In genomic region chr20:51752343-51752951, GRCh38 we compare ENCODE assay signal across 10 cellular contexts. TPM values are rescaled to one million over a fixed set of nuclear protein-coding genes. Genes with fewer than 3 reads are reported as not detected.
DNase-seq lines count a peak whose midpoint lies in the region; ATAC-seq, FAIRE-seq and TF ChIP-seq lines count a peak whose summit lies in the region.
"Had no signal": no experiment of that assay in that cellular context is flagged by ENCODE, and none has a peak within 500 bp of the region (broad histone marks: within the 10 kb centered on the region; RNA-seq: fewer than 3 reads in every experiment).

No MANE protein-coding gene starts in this region.

- no peak overlapping the region for H3K4me3 Mint-ChIP-seq in astrocyte (ENCODE audit: unreplicated experiment)
- no peak overlapping the region for H3K4me3 Mint-ChIP-seq in activated naive CD8-positive, alpha-beta T cell treated with anti-CD3 and anti-CD28 coated beads, Interleukin-2, amount 50 U/mL, for 24 hours

- H3K9me3 Mint-ChIP-seq in astrocyte (ENCODE audit: unreplicated experiment): no peaks in the 10 kb centered on the region
- H3K9me3 Mint-ChIP-seq in activated naive CD8-positive, alpha-beta T cell treated with anti-CD3 and anti-CD28 coated beads, Interleukin-2, amount 50 U/mL, for 24 hours: no peaks in the 10 kb centered on the region

- no peaks in the 10 kb centered on the region for H3K36me3 ChIP-seq in astrocyte (ENCODE audit: insufficient read depth, low read length)

- peak overlapping the region; percentile 83 for H3K27ac Mint-ChIP-seq in astrocyte (ENCODE audit: unreplicated experiment)
- H3K27ac Mint-ChIP-seq in activated naive CD8-positive, alpha-beta T cell treated with anti-CD3 and anti-CD28 coated beads, Interleukin-2, amount 50 U/mL, for 24 hours: no peak overlapping the region

- peaks cover 52% of the 10 kb centered on the region for H3K79me2 ChIP-seq in astrocyte (ENCODE audit: insufficient read depth, low read length)

- ATAC-seq in activated naive CD8-positive, alpha-beta T cell treated with anti-CD3 and anti-CD28 coated beads, Interleukin-2, amount 50 U/mL, for 24 hours: no peak

- H2AFZ ChIP-seq in astrocyte (ENCODE audit: low read depth, low read length): no peak overlapping the region

- no peaks in the 10 kb centered on the region for H3K27me3 Mint-ChIP-seq in astrocyte (ENCODE audit: low read depth, unreplicated experiment)
- no peaks in the 10 kb centered on the region for H3K27me3 Mint-ChIP-seq in activated naive CD8-positive, alpha-beta T cell treated with anti-CD3 and anti-CD28 coated beads, Interleukin-2, amount 50 U/mL, for 24 hours

- peaks cover 2% of the 10 kb centered on the region for H3K36me3 Mint-ChIP-seq in astrocyte (ENCODE audit: low read depth, unreplicated experiment)
- H3K36me3 Mint-ChIP-seq in activated naive CD8-positive, alpha-beta T cell treated with anti-CD3 and anti-CD28 coated beads, Interleukin-2, amount 50 U/mL, for 24 hours (ENCODE audit: low read depth): no peaks in the 10 kb centered on the region

- H3K9me3 ChIP-seq in astrocyte (ENCODE audit: insufficient read depth, low read depth, low read length): no peaks in the 10 kb centered on the region

- H3K4me3 ChIP-seq in astrocyte (ENCODE audit: insufficient read depth, low read depth, low read length): peak overlapping the region; percentile 41

- peak overlapping the region; percentile 80 for H3K9ac ChIP-seq in astrocyte (ENCODE audit: low read length)

- H4K20me1 ChIP-seq in astrocyte (ENCODE audit: insufficient read depth, low read length): no peaks in the 10 kb centered on the region

- H3K4me2 ChIP-seq in astrocyte (ENCODE audit: low read length): peak overlapping the region; percentile 79

- no peak for TF ChIP-seq CTCF in astrocyte (IDR thresholded peaks at IDR 0.05; ENCODE audit: insufficient read depth, low read depth, low read length)

- peak; percentile 50 for FAIRE-seq in astrocyte (lab: Jason Lieb, UNC)
- FAIRE-seq: GM12892 had no signal

- DNase-seq in HCEC 1CT (peak; percentile 93), astrocyte (ENCODE audit: low read depth) (peak; percentile 94), iris pigment epithelial cell (ENCODE audit: low read depth) (peak; percentile 80), substantia nigra (lab: John Stamatoyannopoulos, UW) (no peak), NCI-H2029 treated with DMSO at 0.1 percent for 48 hours (lab: John Stamatoyannopoulos, UW) (no peak)
- DNase-seq in activated CD4-positive, alpha-beta T cell treated with anti-CD3 and anti-CD28 coated beads, Interleukin-2, amount 50 U/mL, for 1 hour: no peak
- DNase-seq in stimulated activated naive CD4-positive, alpha-beta T cell (lab: John Stamatoyannopoulos, UW): no peak
- no peak for DNase-seq in activated naive CD8-positive, alpha-beta T cell treated with anti-CD3 and anti-CD28 coated beads, Interleukin-2, amount 50 U/mL, for 24 hours
- DNase-seq: NCI-H345 had no signal

- H3K27ac ChIP-seq in astrocyte (ENCODE audit: low read depth, low read length) (peak overlapping the region; percentile 93), substantia nigra (ENCODE audit: low read depth, low read length, poor library complexity, severe bottlenecking) (peak overlapping the region; percentile 49)

- H3K27me3 ChIP-seq in astrocyte (ENCODE audit: insufficient read depth, low read length): no peaks in the 10 kb centered on the region

- H3K4me1 Mint-ChIP-seq in astrocyte (ENCODE audit: low read depth, unreplicated experiment): peaks cover 20% of the 10 kb centered on the region
- H3K4me1 Mint-ChIP-seq in activated naive CD8-positive, alpha-beta T cell treated with anti-CD3 and anti-CD28 coated beads, Interleukin-2, amount 50 U/mL, for 24 hours: peaks cover 4% of the 10 kb centered on the region

- peaks cover 34% of the 10 kb centered on the region for H3K4me1 ChIP-seq in astrocyte (ENCODE audit: insufficient read depth, low read length)

RNA-seq across cellular contexts. Expression of gene ATP9A, which starts 15.7 kb away (rescaled TPM):
- 12.9 and 13.5 TPM in 2 replicates for total RNA-seq in astrocyte

RNA-seq across cellular contexts. Expression of gene SALL4, which starts 49.9 kb away (rescaled TPM):
- 15.0 and 21.7 TPM in 2 replicates for total RNA-seq in astrocyte

Comparison
In these comparisons a context has a peak if more than half of its experiments do, and no peak if none do; other contexts are left out.
1. DNase-seq: peak in HCEC 1CT (single experiment), astrocyte (single experiment) and iris pigment epithelial cell (single experiment); none in substantia nigra (0 of 49), activated CD4-positive, alpha-beta T cell treated with anti-CD3 and anti-CD28 coated beads, Interleukin-2, amount 50 U/mL, for 1 hour (single experiment), stimulated activated naive CD4-positive, alpha-beta T cell (0 of 6), activated naive CD8-positive, alpha-beta T cell treated with anti-CD3 and anti-CD28 coated beads, Interleukin-2, amount 50 U/mL, for 24 hours (single experiment) and NCI-H2029 treated with DMSO at 0.1 percent for 48 hours (single experiment).